In the genomic region with DNA sequence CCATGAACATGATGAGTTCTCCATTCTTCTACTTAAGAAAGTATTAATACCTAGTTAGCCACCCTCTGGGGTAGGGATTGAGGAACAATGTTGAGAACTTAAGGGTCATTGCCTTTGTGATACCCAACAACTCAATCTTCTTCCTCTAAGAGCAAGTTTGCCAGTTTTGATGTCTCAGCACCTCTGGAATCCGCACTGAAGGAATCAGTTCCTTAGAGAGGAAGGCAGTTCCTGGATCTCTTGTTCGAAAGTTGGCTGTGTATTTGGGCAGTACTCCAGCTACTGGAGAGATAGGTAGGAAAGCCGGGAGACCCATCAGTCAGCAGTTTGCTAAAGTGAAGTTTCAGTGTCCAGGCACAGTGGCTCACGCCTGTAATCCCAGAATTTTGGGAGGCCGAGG, we compare ENCODE assay signal across 1 cellular context.
TF ChIP-seq lines count a peak whose summit lies in the region.

No MANE protein-coding gene starts in this region.

TF ChIP-seq in HepG2, 621 proteins besides CTCF, POLR2A, EP300 and RAD21:
- TF ChIP-seq TARDBP (CRISPR knock-in tag; IDR thresholded peaks at IDR 0.05) (no peak), ETV5 (CRISPR knock-in tag; IDR thresholded peaks at IDR 0.05; ENCODE audit: borderline replicate concordance) (no peak), ZNF609 (CRISPR knock-in tag; IDR thresholded peaks at IDR 0.05; ENCODE audit: borderline replicate concordance) (no peak), HNF4G (IDR thresholded peaks at IDR 0.05; ENCODE audit: borderline replicate concordance, low read depth, low read length) (no peak), HNF4G (CRISPR knock-in tag; IDR thresholded peaks at IDR 0.05; ENCODE audit: borderline replicate concordance, low read depth) (no peak), ZNF747 (CRISPR knock-in tag; IDR thresholded peaks at IDR 0.05; ENCODE audit: borderline replicate concordance) (no peak), REXO4 (CRISPR knock-in tag; IDR thresholded peaks at IDR 0.05; ENCODE audit: borderline replicate concordance) (no peak), CC2D1A (CRISPR knock-in tag; IDR thresholded peaks at IDR 0.05) (no peak), NBN (conservative IDR thresholded peaks at IDR 0.05) (no peak), ZBTB7A (CRISPR knock-in tag; IDR thresholded peaks at IDR 0.05) (no peak), ZNF251 (CRISPR knock-in tag; IDR thresholded peaks at IDR 0.05) (no peak), ARNTL (CRISPR knock-in tag; IDR thresholded peaks at IDR 0.05) (no peak), ARHGAP35 (CRISPR knock-in tag; IDR thresholded peaks at IDR 0.05; ENCODE audit: borderline replicate concordance) (no peak), ZNF256 (CRISPR knock-in tag; conservative IDR thresholded peaks at IDR 0.05) (no peak), NR2F1 (CRISPR knock-in tag; IDR thresholded peaks at IDR 0.05) (no peak)
- TF ChIP-seq, protein P1, sequence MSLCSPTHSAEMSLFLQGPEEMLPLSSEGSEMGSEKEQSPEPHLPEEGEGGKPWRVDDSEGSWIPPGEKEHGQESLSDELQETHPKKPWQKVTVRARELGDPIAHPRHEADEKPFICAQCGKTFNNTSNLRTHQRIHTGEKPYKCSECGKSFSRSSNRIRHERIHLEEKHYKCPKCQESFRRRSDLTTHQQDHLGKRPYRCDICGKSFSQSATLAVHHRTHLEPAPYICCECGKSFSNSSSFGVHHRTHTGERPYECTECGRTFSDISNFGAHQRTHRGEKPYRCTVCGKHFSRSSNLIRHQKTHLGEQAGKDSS (CRISPR knock-in tag; IDR thresholded peaks at IDR 0.05; ENCODE audit: borderline replicate concordance, low read depth): no peak
- TF ChIP-seq, protein P2, sequence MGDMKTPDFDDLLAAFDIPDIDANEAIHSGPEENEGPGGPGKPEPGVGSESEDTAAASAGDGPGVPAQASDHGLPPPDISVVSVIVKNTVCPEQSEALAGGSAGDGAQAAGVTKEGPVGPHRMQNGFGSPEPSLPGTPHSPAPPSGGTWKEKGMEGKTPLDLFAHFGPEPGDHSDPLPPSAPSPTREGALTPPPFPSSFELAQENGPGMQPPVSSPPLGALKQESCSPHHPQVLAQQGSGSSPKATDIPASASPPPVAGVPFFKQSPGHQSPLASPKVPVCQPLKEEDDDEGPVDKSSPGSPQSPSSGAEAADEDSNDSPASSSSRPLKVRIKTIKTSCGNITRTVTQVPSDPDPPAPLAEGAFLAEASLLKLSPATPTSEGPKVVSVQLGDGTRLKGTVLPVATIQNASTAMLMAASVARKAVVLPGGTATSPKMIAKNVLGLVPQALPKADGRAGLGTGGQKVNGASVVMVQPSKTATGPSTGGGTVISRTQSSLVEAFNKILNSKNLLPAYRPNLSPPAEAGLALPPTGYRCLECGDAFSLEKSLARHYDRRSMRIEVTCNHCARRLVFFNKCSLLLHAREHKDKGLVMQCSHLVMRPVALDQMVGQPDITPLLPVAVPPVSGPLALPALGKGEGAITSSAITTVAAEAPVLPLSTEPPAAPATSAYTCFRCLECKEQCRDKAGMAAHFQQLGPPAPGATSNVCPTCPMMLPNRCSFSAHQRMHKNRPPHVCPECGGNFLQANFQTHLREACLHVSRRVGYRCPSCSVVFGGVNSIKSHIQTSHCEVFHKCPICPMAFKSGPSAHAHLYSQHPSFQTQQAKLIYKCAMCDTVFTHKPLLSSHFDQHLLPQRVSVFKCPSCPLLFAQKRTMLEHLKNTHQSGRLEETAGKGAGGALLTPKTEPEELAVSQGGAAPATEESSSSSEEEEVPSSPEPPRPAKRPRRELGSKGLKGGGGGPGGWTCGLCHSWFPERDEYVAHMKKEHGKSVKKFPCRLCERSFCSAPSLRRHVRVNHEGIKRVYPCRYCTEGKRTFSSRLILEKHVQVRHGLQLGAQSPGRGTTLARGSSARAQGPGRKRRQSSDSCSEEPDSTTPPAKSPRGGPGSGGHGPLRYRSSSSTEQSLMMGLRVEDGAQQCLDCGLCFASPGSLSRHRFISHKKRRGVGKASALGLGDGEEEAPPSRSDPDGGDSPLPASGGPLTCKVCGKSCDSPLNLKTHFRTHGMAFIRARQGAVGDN (CRISPR knock-in tag; IDR thresholded peaks at IDR 0.05): no peak
- TF ChIP-seq, protein P3, sequence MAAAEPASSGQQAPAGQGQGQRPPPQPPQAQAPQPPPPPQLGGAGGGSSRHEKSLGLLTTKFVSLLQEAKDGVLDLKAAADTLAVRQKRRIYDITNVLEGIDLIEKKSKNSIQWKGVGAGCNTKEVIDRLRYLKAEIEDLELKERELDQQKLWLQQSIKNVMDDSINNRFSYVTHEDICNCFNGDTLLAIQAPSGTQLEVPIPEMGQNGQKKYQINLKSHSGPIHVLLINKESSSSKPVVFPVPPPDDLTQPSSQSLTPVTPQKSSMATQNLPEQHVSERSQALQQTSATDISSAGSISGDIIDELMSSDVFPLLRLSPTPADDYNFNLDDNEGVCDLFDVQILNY (CRISPR knock-in tag; conservative IDR thresholded peaks at IDR 0.05): no peak
- TF ChIP-seq, protein P4, sequence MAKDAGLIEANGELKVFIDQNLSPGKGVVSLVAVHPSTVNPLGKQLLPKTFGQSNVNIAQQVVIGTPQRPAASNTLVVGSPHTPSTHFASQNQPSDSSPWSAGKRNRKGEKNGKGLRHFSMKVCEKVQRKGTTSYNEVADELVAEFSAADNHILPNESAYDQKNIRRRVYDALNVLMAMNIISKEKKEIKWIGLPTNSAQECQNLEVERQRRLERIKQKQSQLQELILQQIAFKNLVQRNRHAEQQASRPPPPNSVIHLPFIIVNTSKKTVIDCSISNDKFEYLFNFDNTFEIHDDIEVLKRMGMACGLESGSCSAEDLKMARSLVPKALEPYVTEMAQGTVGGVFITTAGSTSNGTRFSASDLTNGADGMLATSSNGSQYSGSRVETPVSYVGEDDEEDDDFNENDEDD (CRISPR knock-in tag; IDR thresholded peaks at IDR 0.05; ENCODE audit: borderline replicate concordance): no peak
- TF ChIP-seq, protein P5, sequence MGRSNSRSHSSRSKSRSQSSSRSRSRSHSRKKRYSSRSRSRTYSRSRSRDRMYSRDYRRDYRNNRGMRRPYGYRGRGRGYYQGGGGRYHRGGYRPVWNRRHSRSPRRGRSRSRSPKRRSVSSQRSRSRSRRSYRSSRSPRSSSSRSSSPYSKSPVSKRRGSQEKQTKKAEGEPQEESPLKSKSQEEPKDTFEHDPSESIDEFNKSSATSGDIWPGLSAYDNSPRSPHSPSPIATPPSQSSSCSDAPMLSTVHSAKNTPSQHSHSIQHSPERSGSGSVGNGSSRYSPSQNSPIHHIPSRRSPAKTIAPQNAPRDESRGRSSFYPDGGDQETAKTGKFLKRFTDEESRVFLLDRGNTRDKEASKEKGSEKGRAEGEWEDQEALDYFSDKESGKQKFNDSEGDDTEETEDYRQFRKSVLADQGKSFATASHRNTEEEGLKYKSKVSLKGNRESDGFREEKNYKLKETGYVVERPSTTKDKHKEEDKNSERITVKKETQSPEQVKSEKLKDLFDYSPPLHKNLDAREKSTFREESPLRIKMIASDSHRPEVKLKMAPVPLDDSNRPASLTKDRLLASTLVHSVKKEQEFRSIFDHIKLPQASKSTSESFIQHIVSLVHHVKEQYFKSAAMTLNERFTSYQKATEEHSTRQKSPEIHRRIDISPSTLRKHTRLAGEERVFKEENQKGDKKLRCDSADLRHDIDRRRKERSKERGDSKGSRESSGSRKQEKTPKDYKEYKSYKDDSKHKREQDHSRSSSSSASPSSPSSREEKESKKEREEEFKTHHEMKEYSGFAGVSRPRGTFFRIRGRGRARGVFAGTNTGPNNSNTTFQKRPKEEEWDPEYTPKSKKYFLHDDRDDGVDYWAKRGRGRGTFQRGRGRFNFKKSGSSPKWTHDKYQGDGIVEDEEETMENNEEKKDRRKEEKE (IDR thresholded peaks at IDR 0.05): no peak
